16 cellular contexts compared by ENCODE assay signal in the genomic region with DNA sequence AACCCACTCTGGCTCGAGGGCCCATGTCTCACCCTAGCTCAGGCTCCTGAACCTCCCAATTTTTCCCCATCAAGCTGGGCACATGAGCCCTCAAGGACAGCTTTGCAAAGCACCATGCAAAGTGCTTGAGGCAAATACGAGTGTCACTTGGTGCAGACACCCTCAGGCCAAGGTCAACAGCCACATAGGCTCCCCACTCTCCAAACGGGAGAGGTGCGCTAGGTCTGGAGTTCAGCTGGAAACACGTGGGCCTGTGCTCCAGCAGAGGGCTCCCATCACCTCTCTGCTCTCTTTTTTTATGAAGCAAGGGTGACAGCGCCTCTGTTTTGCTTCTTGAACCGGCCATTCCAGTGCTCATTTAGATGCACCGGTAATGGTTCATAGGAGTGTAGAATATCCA. TPM values are rescaled to one million over a fixed set of nuclear protein-coding genes. Genes with fewer than 3 reads are reported as not detected.
DNase-seq lines count a peak whose midpoint lies in the region; TF ChIP-seq lines count a peak whose summit lies in the region.
"Had no signal": no experiment of that assay in that cellular context is flagged by ENCODE, and none has a peak within 500 bp of the region (broad histone marks: within the 10 kb centered on the region; RNA-seq: fewer than 3 reads in every experiment).

No MANE protein-coding gene starts in this region.

- no peak overlapping the region for H3K4me3 Mint-ChIP-seq in activated naive CD4-positive, alpha-beta T cell treated with anti-CD3 and anti-CD28 coated beads for 36 hours

- intact Hi-C loops in activated naive CD4-positive, alpha-beta T cell treated with anti-CD3 and anti-CD28 coated beads for 36 hours (cut with micrococcal nuclease): no loop called here
- intact Hi-C loops in vagina (cut with DNase I): no loop called here

- peak; percentile 56 for DNase-seq in activated naive CD4-positive, alpha-beta T cell treated with anti-CD3 and anti-CD28 coated beads for 36 hours
- DNase-seq in activated naive CD4-positive, alpha-beta T cell treated with Interleukin-2 at 50 U/mL for 16 hours: no peak
- DNase-seq in MV-4-11 (lab: John Stamatoyannopoulos, UW): peak; percentile 14
- DNase-seq in dermis blood vessel endothelial cell: peak; percentile 14
- DNase-seq in vagina (ENCODE audit: extremely low spot score in 2 of 2): peak; percentile 37 to 56
- no peak for DNase-seq in inferior parietal cortex (ENCODE audit: extremely low spot score)
- no peak for DNase-seq in stimulated activated naive CD4-positive, alpha-beta T cell treated with Interleukin-2 at 50 U/mL for 16 hours (lab: John Stamatoyannopoulos, UW)
- no peak for DNase-seq in RWPE1 (ENCODE audit: low spot score)
- DNase-seq: amniotic stem cell; GF-D8; left ventricle myocardium inferior; NCI-H187; nucleus accumbens; stimulated activated CD4-positive, alpha-beta T cell treated with anti-CD3 and anti-CD28 coated beads, Interleukin-12 subunit alpha, Interleukin-12 subunit beta, amount 100 ng/mL, for 4 hours; stimulated activated CD8-positive, alpha-beta memory T cell treated with anti-CD3 and anti-CD28 coated beads, Interleukin-4, amount 100 ng/mL, for 48 hours; upper lobe of right lung had no signal

- POLR2A ChIA-PET in RWPE1 (lab: Yijun Ruan, JAX; ENCODE audit: low non-redundant PET): no interaction called here

- H3K4me1 Mint-ChIP-seq in activated naive CD4-positive, alpha-beta T cell treated with anti-CD3 and anti-CD28 coated beads for 36 hours (ENCODE audit: low read depth): peaks cover 80% of the 10 kb centered on the region

- H3K27ac ChIP-seq in vagina (no peak overlapping the region), RWPE1 (no peak overlapping the region)
- H3K27ac ChIP-seq: left ventricle myocardium inferior, upper lobe of right lung had no signal

- H3K27me3 ChIP-seq in vagina: no peaks in the 10 kb centered on the region
- H3K27me3 ChIP-seq: upper lobe of right lung had no signal

- H3K9me3 Mint-ChIP-seq in activated naive CD4-positive, alpha-beta T cell treated with anti-CD3 and anti-CD28 coated beads for 36 hours: no peaks in the 10 kb centered on the region

- no peak overlapping the region for H3K4me3 ChIP-seq in vagina
- H3K4me3 ChIP-seq: left ventricle myocardium inferior, upper lobe of right lung had no signal

- H3K36me3 ChIP-seq in vagina: no peaks in the 10 kb centered on the region
- H3K36me3 ChIP-seq: left ventricle myocardium inferior, upper lobe of right lung had no signal

- peaks cover 8% of the 10 kb centered on the region for H3K4me1 ChIP-seq in vagina
- H3K4me1 ChIP-seq: left ventricle myocardium inferior had no signal

- H3K27me3 Mint-ChIP-seq in activated naive CD4-positive, alpha-beta T cell treated with anti-CD3 and anti-CD28 coated beads for 36 hours (ENCODE audit: low read depth): no peaks in the 10 kb centered on the region

- TF ChIP-seq POLR2A in vagina (IDR thresholded peaks at IDR 0.05): no peak

- CTCF ChIA-PET in activated naive CD4-positive, alpha-beta T cell treated with anti-CD3 and anti-CD28 coated beads for 36 hours (lab: Charles Lee): interaction anchor here (0.6 to 4.7 kb wide), 16 partner anchors 9 to 665 kb away, joined by 3 to 31 read pairs (median 6); a partner anchor contains a TSS
- CTCF ChIA-PET in RWPE1 (lab: Yijun Ruan, JAX): interaction anchor here (0.6 kb wide), 2 partner anchors 76 to 222 kb away, joined by 3 to 4 read pairs; no protein-coding TSS in a partner anchor

- no peak for TF ChIP-seq CTCF in vagina (IDR thresholded peaks at IDR 0.05)
- no peak for TF ChIP-seq CTCF in RWPE1 (conservative IDR thresholded peaks at IDR 0.05; ENCODE audit: low read depth)

- no peak overlapping the region for H3K27ac Mint-ChIP-seq in activated naive CD4-positive, alpha-beta T cell treated with anti-CD3 and anti-CD28 coated beads for 36 hours

- H3K9me3 ChIP-seq in vagina: no peaks in the 10 kb centered on the region
- H3K9me3 ChIP-seq: left ventricle myocardium inferior, upper lobe of right lung had no signal

- no peaks in the 10 kb centered on the region for H3K36me3 Mint-ChIP-seq in activated naive CD4-positive, alpha-beta T cell treated with anti-CD3 and anti-CD28 coated beads for 36 hours (ENCODE audit: low read depth)

RNA-seq across cellular contexts. Expression of a gene that starts 11.9 kb away (rescaled TPM):
- total RNA-seq in activated naive CD4-positive, alpha-beta T cell treated with anti-CD3 and anti-CD28 coated beads for 36 hours: 10 to 100 TPM; 43.0 to 46.7 TPM
- total RNA-seq in dermis blood vessel endothelial cell: 12.1 and 14.3 TPM in 2 replicates
- 9.6 TPM for total RNA-seq in vagina

Comparison
In these comparisons a context has a peak if more than half of its experiments do, and no peak if none do; other contexts are left out.
1. DNase-seq: peak in activated naive CD4-positive, alpha-beta T cell treated with anti-CD3 and anti-CD28 coated beads for 36 hours (single experiment), MV-4-11 (single experiment), dermis blood vessel endothelial cell (single experiment) and vagina (2 of 2); none in activated naive CD4-positive, alpha-beta T cell treated with Interleukin-2 at 50 U/mL for 16 hours (single experiment), inferior parietal cortex (single experiment), stimulated activated naive CD4-positive, alpha-beta T cell treated with Interleukin-2 at 50 U/mL for 16 hours (single experiment) and RWPE1 (single experiment).